In genomic region chr6:156111913-156112312, GRCh38 we compare ENCODE assay signal across 13 cellular contexts.
DNase-seq lines count a peak whose midpoint lies in the region; ATAC-seq lines count a peak whose summit lies in the region.
"Had no signal": no experiment of that assay in that cellular context is flagged by ENCODE, and none has a peak within 500 bp of the region (broad histone marks: within the 10 kb centered on the region; RNA-seq: fewer than 3 reads in every experiment).

No MANE protein-coding gene starts in this region.

- no peak overlapping the region for H2BK5ac ChIP-seq in trophoblast cell (ENCODE audit: low read depth, low read length, poor library complexity)

- no peak overlapping the region for H3K23ac ChIP-seq in trophoblast cell (ENCODE audit: low read length)

- WGBS in trophoblast cell (ENCODE audit: extremely low coverage, insufficient coverage, insufficient read length): no CpG with 5 or more reads among the region's 10 CpGs

- DNase-seq in DMS 273 (lab: John Stamatoyannopoulos, UW; ENCODE audit: unreplicated experiment) (peak; percentile 81), NCI-H1694 treated with DMSO at 0.1 percent for 48 hours (lab: John Stamatoyannopoulos, UW) (peak; percentile 50), NCI-H69 (lab: John Stamatoyannopoulos, UW) (peak; percentile 9), trophoblast cell (no peak), SW480 (ENCODE audit: low spot score) (no peak)
- no peak for DNase-seq in stimulated activated naive CD4-positive, alpha-beta T cell (lab: John Stamatoyannopoulos, UW)
- DNase-seq: BE2C; CD4-positive, alpha-beta memory T cell; HCEC 1CT; HFFc6 had no signal

- no peak overlapping the region for H3K4ac ChIP-seq in trophoblast cell (ENCODE audit: low read depth, low read length)

- peak overlapping the region; percentile 70 for H4K12ac ChIP-seq in trophoblast cell (ENCODE audit: low read depth, low read length)

- no peak overlapping the region for H3K9ac ChIP-seq in trophoblast cell (ENCODE audit: low read length)

- no peaks in the 10 kb centered on the region for H3K36me3 ChIP-seq in trophoblast cell (ENCODE audit: control insufficient read depth in 1 of 2, insufficient read depth in 2 of 2, low read length in 2 of 2)
- H3K36me3 ChIP-seq: BE2C had no signal

- no peak overlapping the region for H2AFZ ChIP-seq in trophoblast cell (ENCODE audit: insufficient read depth, low read length, poor library complexity)

- H2BK12ac ChIP-seq in trophoblast cell (ENCODE audit: low read length): no peak overlapping the region

- H4K8ac ChIP-seq in trophoblast cell (ENCODE audit: low read depth, low read length): no peak overlapping the region

- H3K79me2 ChIP-seq in trophoblast cell (ENCODE audit: control insufficient read depth, insufficient read depth, low read length, poor library complexity): no peaks in the 10 kb centered on the region

- H2BK120ac ChIP-seq in trophoblast cell (ENCODE audit: insufficient read depth, low read length, poor library complexity): no peak overlapping the region

- no peak overlapping the region for H4K91ac ChIP-seq in trophoblast cell (ENCODE audit: low read depth, low read length)

- no peak overlapping the region for H3K14ac ChIP-seq in trophoblast cell (ENCODE audit: low read length)

- H3K27me3 ChIP-seq in trophoblast cell (ENCODE audit: insufficient read depth, low read length): no peaks in the 10 kb centered on the region
- H3K27me3 ChIP-seq: BE2C had no signal

- no peak overlapping the region for H3K4me3 ChIP-seq in trophoblast cell (ENCODE audit: low read depth, low read length)

- no peak overlapping the region for H2AK5ac ChIP-seq in trophoblast cell (ENCODE audit: low read length)

- ATAC-seq in GM18520 (IDR thresholded peaks at IDR 0.05; ENCODE audit: unreplicated experiment): no peak
- ATAC-seq: HepG2 had no signal

- no peaks in the 10 kb centered on the region for H3K9me3 ChIP-seq in trophoblast cell (ENCODE audit: insufficient read depth, low read depth, low read length)
- H3K9me3 ChIP-seq: BE2C had no signal

- H3K79me1 ChIP-seq in trophoblast cell (ENCODE audit: low read length): no peaks in the 10 kb centered on the region

- no peak overlapping the region for H3K4me2 ChIP-seq in trophoblast cell (ENCODE audit: low read length)

- H3K4me1 ChIP-seq in trophoblast cell (ENCODE audit: control insufficient read depth in 1 of 2, insufficient read depth in 2 of 2, low read length in 2 of 2): no peaks in the 10 kb centered on the region
- H3K4me1 ChIP-seq: BE2C had no signal

- H3K27ac ChIP-seq in trophoblast cell (ENCODE audit: low read depth, low read length): no peak overlapping the region
- H3K27ac ChIP-seq: C4-2B had no signal

- no peak overlapping the region for H3K18ac ChIP-seq in trophoblast cell (ENCODE audit: low read length)

Comparison
In these comparisons a context has a peak if more than half of its experiments do, and no peak if none do; other contexts are left out.
1. DNase-seq: peak in DMS 273 (single experiment), NCI-H1694 treated with DMSO at 0.1 percent for 48 hours (single experiment) and NCI-H69 (single experiment); none in trophoblast cell (0 of 2), stimulated activated naive CD4-positive, alpha-beta T cell (0 of 6) and SW480 (single experiment).